8 cellular contexts compared by ENCODE assay signal in genomic region chr20:13546497-13547131, GRCh38.
DNase-seq lines count a peak whose midpoint lies in the region; FAIRE-seq and TF ChIP-seq lines count a peak whose summit lies in the region.

No MANE protein-coding gene starts in this region.

- no peaks in the 10 kb centered on the region; the same call in 1 of the 2 replicates for H3K4me1 ChIP-seq in iPS DF 6.9 (ENCODE audit: control insufficient read depth, insufficient read depth, low read length)

- peak; percentile 96 for FAIRE-seq in H54 (lab: Jason Lieb, UNC)

- in situ Hi-C loops in G401 (cut with HindIII; ENCODE audit: low sequenced_read_pairs) = no loop called here

- DNase-seq in G401 (ENCODE audit: low spot score) = peak; percentile 50
- peak; percentile 9 for DNase-seq in H54 (ENCODE audit: insufficient read length, low spot score)
- peak; percentile 53 for DNase-seq in NCI-H1092 (lab: John Stamatoyannopoulos, UW)
- DNase-seq in T-helper 22 cell (ENCODE audit: low read depth) = peak; percentile 9
- DNase-seq in astrocyte of the hippocampus (ENCODE audit: low read depth, low spot score) = peak; percentile 86
- peak; percentile 57 for DNase-seq in iPS DF 6.9 (ENCODE audit: low read depth, low spot score)
- peak; percentile 42 to 72 (median 58) for DNase-seq in stimulated activated CD4-positive, alpha-beta T cell treated with anti-CD3 and anti-CD28 coated beads, Interleukin-12 subunit alpha, Interleukin-12 subunit beta, amount 100 ng/mL, for 48 hours (ENCODE audit: low read depth in 2 of 3, low spot score in 1 of 3)
- DNase-seq in GDM1 (lab: John Stamatoyannopoulos, UW) = no peak

- no peak overlapping the region for H3K4me3 ChIP-seq in iPS DF 6.9 (ENCODE audit: low read length)

- no peaks in the 10 kb centered on the region for H3K27me3 ChIP-seq in iPS DF 6.9 (ENCODE audit: control insufficient read depth, insufficient read depth, low read length)

- TF ChIP-seq POLR2A in H54 (IDR thresholded peaks at IDR 0.05; ENCODE audit: low read depth, low read length) = no peak

- H3K27ac ChIP-seq in iPS DF 6.9 (ENCODE audit: low read length) = no peak overlapping the region

- no peaks in the 10 kb centered on the region for H3K36me3 ChIP-seq in iPS DF 6.9 (ENCODE audit: control insufficient read depth, insufficient read depth, low read length)

- H3K9me3 ChIP-seq in iPS DF 6.9 (ENCODE audit: control insufficient read depth, insufficient read depth, low read length) = no peaks in the 10 kb centered on the region

- WGBS in iPS DF 6.9 (ENCODE audit: insufficient coverage, insufficient read length) = no CpG with 5 or more reads among the region's 2 CpGs
